In genomic region chr1:30123896-30124295, GRCh38 we compare ENCODE assay signal across 18 cellular contexts.
"Had no signal": no experiment of that assay in that cellular context is flagged by ENCODE, and none has a peak within 500 bp of the region (broad histone marks: within the 10 kb centered on the region; RNA-seq: fewer than 3 reads in every experiment).

No MANE protein-coding gene starts in this region.

- DNase-seq: cerebellar nuclear complex; colonic mucosa; effector CD4-positive, alpha-beta T cell; islet precursor cell; mesendoderm; naive B cell; psoas muscle; retina; sigmoid colon; stimulated activated CD4-positive, alpha-beta T cell treated with anti-CD3 and anti-CD28 coated beads, Interleukin-12 subunit alpha, Interleukin-12 subunit beta, amount 100 ng/mL, for 4 hours; stimulated activated naive CD4-positive, alpha-beta T cell treated with Interleukin-2 at 50 U/mL for 16 hours; tibial artery had no signal

- ATAC-seq: esophagus mucosa, psoas muscle had no signal

- H3K36me3 ChIP-seq: cardiac muscle cell, colonic mucosa, neutrophil, sigmoid colon, suprapubic skin, tibial artery had no signal

- H3K27me3 ChIP-seq: colonic mucosa, neutrophil, sigmoid colon, suprapubic skin had no signal

- FAIRE-seq: frontal cortex had no signal

- H3K27ac ChIP-seq: cardiac muscle cell, colonic mucosa, neutrophil, psoas muscle, sigmoid colon, skin epidermis, suprapubic skin, tibial artery had no signal

- H3K9me3 ChIP-seq: colonic mucosa, neutrophil, psoas muscle, suprapubic skin, tibial artery had no signal

- H3K4me1 ChIP-seq: colonic mucosa, psoas muscle, sigmoid colon, suprapubic skin, tibial artery had no signal

- H3K4me3 ChIP-seq: cardiac muscle cell, colonic mucosa, psoas muscle, sigmoid colon, skin epidermis, suprapubic skin, tibial artery had no signal
